In genomic region chr11:68273056-68273738, GRCh38 we compare ENCODE assay signal across 10 cellular contexts. TPM values are rescaled to one million over a fixed set of nuclear protein-coding genes. Genes with fewer than 3 reads are reported as not detected.
DNase-seq lines count a peak whose midpoint lies in the region; ATAC-seq and TF ChIP-seq lines count a peak whose summit lies in the region.
"Had no signal": no experiment of that assay in that cellular context is flagged by ENCODE, and none has a peak within 500 bp of the region (broad histone marks: within the 10 kb centered on the region; RNA-seq: fewer than 3 reads in every experiment).

No MANE protein-coding gene starts in this region.

- H3K4me3 ChIP-seq in NB4 (ENCODE audit: low read depth, low read length) (peak overlapping the region; percentile 75), endodermal cell (ENCODE audit: low read length) (peak overlapping the region; percentile 98), sigmoid colon (peak overlapping the region in 1 of 4 donors; percentile 76)

- 91 to 96% methylated on average over 19 to 20 of the region's 20 CpGs for WGBS in endodermal cell (ENCODE audit: insufficient coverage in 1 of 2, insufficient read length in 1 of 2), 2 experiments
- WGBS in sigmoid colon, 2 donors, result 89 to 93% methylated on average over 20 of the region's 20 CpGs

- peak overlapping the region; percentile 96 for H3K4me3 Mint-ChIP-seq in T-helper 2 cell treated with Interferon-gamma antibody and Interleukin-4, amounts not matched to agents 5 μg/mL and 100 μg/mL, for 36 hours
- peak overlapping the region; percentile 85 for H3K4me3 Mint-ChIP-seq in endodermal cell

- H3K27me3 ChIP-seq in endodermal cell (ENCODE audit: control insufficient read depth, insufficient read depth, low read length, poor library complexity, severe bottlenecking) (no peaks in the 10 kb centered on the region), sigmoid colon (no peaks in the 10 kb centered on the region)

- H3K36me3 Mint-ChIP-seq in T-helper 2 cell treated with Interferon-gamma antibody and Interleukin-4, amounts not matched to agents 5 μg/mL and 100 μg/mL, for 36 hours (ENCODE audit: low read depth), result peaks cover 5% of the 10 kb centered on the region
- no peaks in the 10 kb centered on the region for H3K36me3 Mint-ChIP-seq in endodermal cell (ENCODE audit: low read depth)

- no peak for TF ChIP-seq EP300 in sigmoid colon (IDR thresholded peaks at IDR 0.05)

- H3K9me3 Mint-ChIP-seq in T-helper 2 cell treated with Interferon-gamma antibody and Interleukin-4, amounts not matched to agents 5 μg/mL and 100 μg/mL, for 36 hours, result no peaks in the 10 kb centered on the region
- peaks cover 2% of the 10 kb centered on the region for H3K9me3 Mint-ChIP-seq in endodermal cell
- H3K9me3 Mint-ChIP-seq: effector memory CD8-positive, alpha-beta T cell had no signal

- TF ChIP-seq CTCF in NB4 (IDR thresholded peaks at IDR 0.05; ENCODE audit: low read depth, low read length), result no peak
- TF ChIP-seq CTCF in endodermal cell (conservative IDR thresholded peaks at IDR 0.05), result no peak
- TF ChIP-seq CTCF in sigmoid colon (IDR thresholded peaks at IDR 0.05), result no peak

- no peaks in the 10 kb centered on the region for H3K4me1 ChIP-seq in endodermal cell (ENCODE audit: control insufficient read depth, insufficient read depth, low read length)
- peaks cover 0 to 37% (median 32%) of the 10 kb centered on the region in 4 donors for H3K4me1 ChIP-seq in sigmoid colon

- no peak overlapping the region for H3K27ac Mint-ChIP-seq in T-helper 2 cell treated with Interferon-gamma antibody and Interleukin-4, amounts not matched to agents 5 μg/mL and 100 μg/mL, for 36 hours
- H3K27ac Mint-ChIP-seq in endodermal cell, result no peak overlapping the region

- no peak for DNase-seq in T-helper 2 cell treated with Interferon-gamma antibody and Interleukin-4, amounts not matched to agents 5 μg/mL and 100 μg/mL, for 36 hours (ENCODE audit: low spot score)
- DNase-seq in T-helper 2 cell (no peak), NB4 (ENCODE audit: low read depth) (no peak), endodermal cell (no peak), sigmoid colon (no peak), ureter (ENCODE audit: low spot score) (no peak)
- DNase-seq: effector memory CD8-positive, alpha-beta T cell; stimulated activated CD4-positive, alpha-beta T cell treated with anti-CD3 and anti-CD28 coated beads, Interleukin-1b, Interleukin-23, amount 100 ng/mL, for 48 hours had no signal

- no peak overlapping the region for H3K9ac ChIP-seq in endodermal cell (ENCODE audit: extremely low read depth, low read length, poor library complexity, severe bottlenecking)

- ATAC-seq in HG02623 (IDR thresholded peaks at IDR 0.05; ENCODE audit: unreplicated experiment) (no peak), GM21390 (IDR thresholded peaks at IDR 0.05; ENCODE audit: unreplicated experiment) (no peak)

- H3K36me3 ChIP-seq in endodermal cell (ENCODE audit: control insufficient read depth, insufficient read depth, low read length) (peaks cover under 1% of the 10 kb centered on the region), sigmoid colon (no peaks in the 10 kb centered on the region)

- intact Hi-C loops in sigmoid colon (cut with DNase I), result loop anchor here (5.0 kb wide), 1 partner anchor 39 kb away; the partner anchor contains the start of gene LRP5

- TF ChIP-seq POLR2A in NB4 (IDR thresholded peaks at IDR 0.05; ENCODE audit: extremely low read depth, insufficient read length) (no peak), sigmoid colon (IDR thresholded peaks at IDR 0.05) (no peak)

- no peaks in the 10 kb centered on the region for H3K9me3 ChIP-seq in endodermal cell (ENCODE audit: control insufficient read depth, low read length)
- H3K9me3 ChIP-seq in sigmoid colon, result no peaks in the 10 kb centered on the region

- H3K27ac ChIP-seq in endodermal cell (ENCODE audit: low read depth, low read length) (no peak overlapping the region), sigmoid colon (peak overlapping the region; percentile 93 to 97 (median 94))

- peaks cover 23% of the 10 kb centered on the region for H3K4me1 Mint-ChIP-seq in T-helper 2 cell treated with Interferon-gamma antibody and Interleukin-4, amounts not matched to agents 5 μg/mL and 100 μg/mL, for 36 hours (ENCODE audit: low read depth)
- peaks cover 16% of the 10 kb centered on the region for H3K4me1 Mint-ChIP-seq in endodermal cell

- H3K27me3 Mint-ChIP-seq in T-helper 2 cell treated with Interferon-gamma antibody and Interleukin-4, amounts not matched to agents 5 μg/mL and 100 μg/mL, for 36 hours (ENCODE audit: low read depth), result no peaks in the 10 kb centered on the region
- no peaks in the 10 kb centered on the region for H3K27me3 Mint-ChIP-seq in endodermal cell (ENCODE audit: insufficient read depth)
- H3K27me3 Mint-ChIP-seq: effector memory CD8-positive, alpha-beta T cell had no signal

RNA-seq across cellular contexts. Expression of gene C11orf24, which starts 1.4 kb away (rescaled TPM):
- total RNA-seq in endodermal cell, result 10 to 100 TPM; 38.4 to 39.4 TPM
- polyA plus RNA-seq in endodermal cell (2013, experiment 1 of 2), result 34.3 TPM
- 33.0 TPM for polyA plus RNA-seq in endodermal cell (2013, experiment 2 of 2)
- 10 to 100 TPM; 13.7 to 25.4 (median 21.9) TPM for total RNA-seq in sigmoid colon
- polyA plus RNA-seq in sigmoid colon, result 10 to 100 TPM; 37.8 to 70.3 (median 40.6) TPM
- total RNA-seq in ureter, result 37.1 TPM

RNA-seq across cellular contexts. Expression of gene LRP5, which starts 39.2 kb away (rescaled TPM):
- total RNA-seq in endodermal cell (10 to 100 TPM; 58.2 to 64.1 TPM), sigmoid colon (10 to 100 TPM; 18.3 to 43.8 (median 29.2) TPM), ureter (82.4 TPM)
- 37.4 TPM for polyA plus RNA-seq in endodermal cell (2013, experiment 1 of 2)
- 35.9 TPM for polyA plus RNA-seq in endodermal cell (2013, experiment 2 of 2)
- 10 to 100 TPM; 18.0 to 63.1 (median 20.4) TPM for polyA plus RNA-seq in sigmoid colon
